Comparison of ENCODE assay signal across 14 cellular contexts in the genomic region with DNA sequence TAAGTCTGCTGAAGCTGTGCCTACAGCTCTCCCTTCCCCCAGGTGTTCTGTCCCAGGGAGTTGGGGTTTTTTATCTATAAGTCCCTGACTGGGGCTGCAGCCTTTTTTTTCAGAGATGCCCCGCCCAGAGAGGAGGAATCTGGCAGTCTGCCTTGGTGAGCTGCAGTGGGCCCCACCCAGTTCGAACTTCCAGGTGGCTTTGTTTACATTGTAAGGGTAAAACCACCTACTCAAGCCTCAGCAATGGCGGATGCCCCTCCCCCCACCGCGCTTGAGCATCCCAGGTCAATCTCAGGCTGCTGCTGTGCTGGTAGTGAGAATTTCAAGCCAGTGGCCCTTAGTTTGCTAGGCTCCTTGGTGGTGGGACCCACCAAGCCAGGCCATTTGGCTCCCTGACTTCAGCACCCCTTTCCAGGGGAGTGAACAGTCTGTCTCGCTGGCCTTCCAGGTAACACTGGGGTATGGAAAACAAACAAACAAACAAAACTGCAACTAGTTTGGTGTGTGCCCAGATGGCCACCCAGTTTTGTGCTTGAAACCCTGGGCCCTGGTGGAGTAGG.
DNase-seq lines count a peak whose midpoint lies in the region; ATAC-seq, FAIRE-seq and TF ChIP-seq lines count a peak whose summit lies in the region.
"Had no signal": no experiment of that assay in that cellular context is flagged by ENCODE, and none has a peak within 500 bp of the region (broad histone marks: within the 10 kb centered on the region; RNA-seq: fewer than 3 reads in every experiment).

No MANE protein-coding gene starts in this region.

- no peak overlapping the region for H3K27ac Mint-ChIP-seq in MCF 10A (ENCODE audit: low read depth, unreplicated experiment)
- H3K27ac Mint-ChIP-seq: brain; mesothelial cell of epicardium; T-helper 1 cell treated with Interleukin-12 subunit alpha and Interleukin-12 subunit beta and Interleukin-4 antibody, amounts not matched to agents 30 μg/mL and 1 μg/mL, for 36 hours had no signal

- H3K9me3 Mint-ChIP-seq in MCF 10A (ENCODE audit: unreplicated experiment), result no peaks in the 10 kb centered on the region

- no peaks in the 10 kb centered on the region for H3K36me3 ChIP-seq in breast epithelium
- no peaks in the 10 kb centered on the region for H3K36me3 ChIP-seq in upper lobe of right lung

- peaks cover 25% of the 10 kb centered on the region for H3K27me3 Mint-ChIP-seq in MCF 10A (ENCODE audit: insufficient read depth, unreplicated experiment)
- H3K27me3 Mint-ChIP-seq: brain had no signal

- POLR2A ChIA-PET in MCF 10A (lab: Yijun Ruan, JAX), result no interaction called here

- TF ChIP-seq CTCF in MCF 10A (IDR thresholded peaks at IDR 0.05; ENCODE audit: unreplicated experiment) (no peak), breast epithelium (IDR thresholded peaks at IDR 0.05) (no peak), foreskin keratinocyte (conservative IDR thresholded peaks at IDR 0.05) (no peak), upper lobe of right lung (IDR thresholded peaks at IDR 0.05) (no peak)

- ATAC-seq in foreskin keratinocyte (peak; percentile 69), upper lobe of right lung (no peak), GM21723 (IDR thresholded peaks at IDR 0.05; ENCODE audit: unreplicated experiment) (no peak)

- H3K9me3 ChIP-seq in breast epithelium (peaks cover 0 to 6% of the 10 kb centered on the region in 2 donors), upper lobe of right lung (no peaks in the 10 kb centered on the region)

- H3K4me1 Mint-ChIP-seq in MCF 10A (ENCODE audit: insufficient read depth, unreplicated experiment), result no peaks in the 10 kb centered on the region
- H3K4me1 Mint-ChIP-seq: brain, mesothelial cell of epicardium had no signal

- CTCF ChIA-PET in MCF 10A (lab: Yijun Ruan, JAX), result no interaction called here

- no peaks in the 10 kb centered on the region for H3K36me3 Mint-ChIP-seq in MCF 10A (ENCODE audit: insufficient read depth, unreplicated experiment)
- H3K36me3 Mint-ChIP-seq: brain, mesothelial cell of epicardium had no signal

- BruUV-seq in MCF 10A (replicated peaks; lab: Mats Ljungman, UMichigan), result no TSS peak

- DNase-seq in MCF 10A (ENCODE audit: unreplicated experiment), result peak; percentile 21
- no peak for DNase-seq in breast epithelium (ENCODE audit: low spot score in 2 of 2)
- DNase-seq in NCI-H526 treated with DMSO at 0.1 percent for 48 hours (lab: John Stamatoyannopoulos, UW), result peak; percentile 67
- DNase-seq in foreskin keratinocyte, result peak in 1 of 2 donors; percentile 50
- peak; percentile 65 for DNase-seq in upper lobe of right lung
- no peak for DNase-seq in H54 (ENCODE audit: insufficient read length, low spot score)
- no peak for DNase-seq in pons (ENCODE audit: low spot score)
- DNase-seq: activated CD4-positive, alpha-beta T cell treated with anti-CD3 and anti-CD28 coated beads, Interleukin-2, amount 50 U/mL, for 48 hours; EL; stimulated activated naive CD4-positive, alpha-beta T cell treated with Interleukin-2 at 50 U/mL for 16 hours had no signal

- H3K27ac ChIP-seq in breast epithelium, result no peak overlapping the region
- H3K27ac ChIP-seq in foreskin keratinocyte, result no peak overlapping the region
- no peak overlapping the region for H3K27ac ChIP-seq in upper lobe of right lung

- intact Hi-C loops in MCF 10A (cut with micrococcal nuclease) (no loop called here), breast epithelium (cut with DNase I; ENCODE audit: low total_unique reads) (no loop called here), upper lobe of right lung (cut with DNase I) (no loop called here)

- H3K4me3 ChIP-seq in breast epithelium (no peak overlapping the region), upper lobe of right lung (no peak overlapping the region)

- no peaks in the 10 kb centered on the region for H3K27me3 ChIP-seq in breast epithelium
- no peaks in the 10 kb centered on the region for H3K27me3 ChIP-seq in foreskin keratinocyte
- H3K27me3 ChIP-seq in upper lobe of right lung, result no peaks in the 10 kb centered on the region

- H3K4me1 ChIP-seq in breast epithelium (no peaks in the 10 kb centered on the region), foreskin keratinocyte (peaks cover 13% of the 10 kb centered on the region), upper lobe of right lung (no peaks in the 10 kb centered on the region)

- no peak overlapping the region for H3K4me3 Mint-ChIP-seq in MCF 10A (ENCODE audit: unreplicated experiment)
- H3K4me3 Mint-ChIP-seq: brain; mesothelial cell of epicardium; T-helper 1 cell treated with Interleukin-12 subunit alpha and Interleukin-12 subunit beta and Interleukin-4 antibody, amounts not matched to agents 30 μg/mL and 1 μg/mL, for 36 hours had no signal

- no peak for TF ChIP-seq POLR2A in breast epithelium (IDR thresholded peaks at IDR 0.05)
- no peak for TF ChIP-seq POLR2A in H54 (IDR thresholded peaks at IDR 0.05; ENCODE audit: low read depth, low read length)

- FAIRE-seq in H54 (lab: Jason Lieb, UNC), result no peak

Comparison
In these comparisons a context has a peak if more than half of its experiments do, and no peak if none do; other contexts are left out.
1. DNase-seq: peak in MCF 10A (single experiment), NCI-H526 treated with DMSO at 0.1 percent for 48 hours (single experiment) and upper lobe of right lung (single experiment); none in breast epithelium (0 of 2), H54 (single experiment) and pons (single experiment).